In genomic region chr19:11787536-11787935, GRCh38 we compare ENCODE assay signal across 4 cellular contexts. TPM values are rescaled to one million over a fixed set of nuclear protein-coding genes. Genes with fewer than 3 reads are reported as not detected.
"Had no signal": no experiment of that assay in that cellular context is flagged by ENCODE, and none has a peak within 500 bp of the region (broad histone marks: within the 10 kb centered on the region; RNA-seq: fewer than 3 reads in every experiment).

No MANE protein-coding gene starts in this region.

- ATAC-seq: GM12878 had no signal

- DNase-seq: GDM1, GF-D8 had no signal

- H3K4me3 ChIP-seq: GM12878 had no signal

RNA-seq across cellular contexts. Expression of gene ZNF491, which starts 10.8 kb away (rescaled TPM):
- total RNA-seq: G401 had no signal
